In the genomic region with DNA sequence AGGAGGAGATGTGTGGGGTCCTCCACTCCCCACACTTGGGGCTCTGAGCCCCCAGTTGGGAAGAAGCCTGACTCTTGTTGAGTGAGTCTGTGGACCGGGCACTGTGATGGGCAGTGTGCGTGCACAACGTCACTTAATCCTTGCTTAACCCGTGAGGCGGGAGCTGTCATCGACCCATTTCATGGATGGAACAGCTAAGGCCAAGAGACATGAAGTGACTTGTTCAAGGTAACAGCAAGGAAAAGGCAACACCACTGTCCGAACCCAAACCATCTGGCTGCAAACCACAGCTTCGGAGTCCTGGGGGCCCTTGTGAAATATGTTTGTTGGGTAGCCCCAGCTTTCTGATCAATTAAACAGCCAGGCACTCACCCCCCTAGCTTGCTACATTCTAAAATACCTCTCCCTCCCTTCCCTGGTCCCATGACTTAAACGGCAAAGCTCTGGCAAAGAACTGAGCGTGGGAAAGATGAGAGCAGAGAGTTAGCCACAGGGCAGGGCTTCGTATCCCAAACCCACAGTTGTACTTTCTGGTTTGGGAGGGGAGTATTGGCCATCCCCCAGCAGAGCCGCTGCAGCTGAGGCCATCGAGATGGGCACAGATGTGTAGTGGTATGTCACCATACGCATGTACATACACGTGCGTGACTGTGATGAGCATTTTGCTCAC, we compare ENCODE assay signal across 15 cellular contexts.
"Had no signal": no experiment of that assay in that cellular context is flagged by ENCODE, and none has a peak within 500 bp of the region (broad histone marks: within the 10 kb centered on the region; RNA-seq: fewer than 3 reads in every experiment).

No MANE protein-coding gene starts in this region.

- DNase-seq: activated CD4-positive, CD25-positive, alpha-beta regulatory T cell; activated naive CD4-positive, alpha-beta T cell; activated naive CD8-positive, alpha-beta T cell treated with anti-CD3 and anti-CD28 coated beads, Interleukin-2, amount 10 ng/mL, durations not matched to agents 7 days and 5 days; cerebellar nuclear complex; effector memory CD8-positive, alpha-beta T cell; gastrocnemius medialis; immature natural killer cell; pancreas; stimulated activated CD4-positive, alpha-beta T cell treated with anti-CD3 and anti-CD28 coated beads, Interleukin-15, amount 100 ng/mL, for 24 hours; stimulated activated CD4-positive, alpha-beta T cell treated with anti-CD3 and anti-CD28 coated beads, Interleukin-4, amount 100 ng/mL, for 1 hour; stimulated activated naive CD4-positive, alpha-beta T cell; upper lobe of right lung had no signal

- H3K4me1 ChIP-seq: neural progenitor cell, pancreas, upper lobe of right lung had no signal

- H3K4me2 ChIP-seq: neural progenitor cell had no signal

- H3K4me3 ChIP-seq: gastrocnemius medialis, heart left ventricle, neural progenitor cell, pancreas, upper lobe of right lung had no signal

- H3K36me3 ChIP-seq: gastrocnemius medialis, pancreas had no signal

- ATAC-seq: effector memory CD8-positive, alpha-beta T cell; gastrocnemius medialis; pancreas had no signal

- H3K27ac ChIP-seq: epithelial cell of prostate, neural progenitor cell, pancreas, upper lobe of right lung had no signal

- H3K27me3 ChIP-seq: heart left ventricle, neural progenitor cell, pancreas, upper lobe of right lung had no signal

- H2AFZ ChIP-seq: neural progenitor cell had no signal

- H3K9me3 ChIP-seq: gastrocnemius medialis, heart left ventricle, pancreas, upper lobe of right lung had no signal

- H3K9ac ChIP-seq: neural progenitor cell had no signal
